In the genomic region with DNA sequence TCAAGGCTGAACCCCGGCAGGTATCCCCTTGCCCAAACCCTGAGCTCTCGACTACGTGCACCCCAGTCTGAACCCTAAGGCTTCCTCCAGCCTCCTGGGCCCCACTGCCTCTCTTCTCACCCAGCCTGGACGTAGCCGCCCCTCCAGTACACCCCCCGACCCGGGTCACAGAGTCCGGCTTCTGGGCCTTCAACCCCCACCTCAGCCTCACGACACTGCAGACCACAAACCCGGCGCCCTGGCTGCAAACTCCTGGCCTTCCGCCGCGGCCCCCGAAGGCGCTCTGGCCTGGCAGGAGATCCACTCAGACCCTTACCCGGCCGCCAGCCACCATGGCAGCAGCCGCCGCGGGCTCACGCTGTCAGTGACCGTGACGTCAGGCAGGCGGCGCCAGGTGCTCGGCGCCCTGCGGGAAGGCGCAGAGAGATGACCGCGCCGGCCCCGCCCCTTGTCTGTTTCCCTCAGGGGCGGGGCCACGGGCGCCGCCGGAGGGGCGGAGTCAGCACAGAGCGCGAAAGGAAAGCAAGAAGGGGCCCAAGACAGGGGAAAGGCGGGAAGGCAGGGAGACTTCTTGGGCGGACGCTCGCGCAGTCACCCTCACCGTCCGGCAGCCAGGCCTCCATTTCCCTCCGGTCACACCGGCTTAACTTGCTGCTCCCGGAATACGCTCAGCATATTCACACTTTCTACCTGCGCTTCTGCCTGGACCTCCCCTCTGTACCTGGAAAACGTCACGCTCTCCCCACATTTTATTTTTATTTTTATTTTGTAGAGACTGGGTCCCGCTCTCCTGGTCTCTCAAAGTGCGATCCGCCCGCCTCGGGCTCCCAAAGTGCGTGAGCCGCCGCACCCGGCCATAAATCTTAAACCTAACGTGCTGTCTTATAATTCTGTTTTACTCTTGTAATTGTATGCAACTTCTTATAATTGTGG, we compare ENCODE assay signal across 8 cellular contexts. TPM values are rescaled to one million over a fixed set of nuclear protein-coding genes. Genes with fewer than 3 reads are reported as not detected.
DNase-seq lines count a peak whose midpoint lies in the region; ATAC-seq and TF ChIP-seq lines count a peak whose summit lies in the region.

A gene with protein sequence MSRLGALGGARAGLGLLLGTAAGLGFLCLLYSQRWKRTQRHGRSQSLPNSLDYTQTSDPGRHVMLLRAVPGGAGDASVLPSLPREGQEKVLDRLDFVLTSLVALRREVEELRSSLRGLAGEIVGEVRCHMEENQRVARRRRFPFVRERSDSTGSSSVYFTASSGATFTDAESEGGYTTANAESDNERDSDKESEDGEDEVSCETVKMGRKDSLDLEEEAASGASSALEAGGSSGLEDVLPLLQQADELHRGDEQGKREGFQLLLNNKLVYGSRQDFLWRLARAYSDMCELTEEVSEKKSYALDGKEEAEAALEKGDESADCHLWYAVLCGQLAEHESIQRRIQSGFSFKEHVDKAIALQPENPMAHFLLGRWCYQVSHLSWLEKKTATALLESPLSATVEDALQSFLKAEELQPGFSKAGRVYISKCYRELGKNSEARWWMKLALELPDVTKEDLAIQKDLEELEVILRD (minus strand): TSS at position 372 of the 933 bp plus-strand sequence. CDS start 471 bp downstream, outside the sequence.

- intact Hi-C loops in CD4-positive, alpha-beta T cell (cut with DNase I, micrococcal nuclease): loop anchor here (1.0 to 10.0 kb wide), 6 partner anchors 52 to 530 kb away; partner anchors contain the start of genes CCDC32 (in 2 of the 2), DNAJC17 (in 2 of the 2), RAD51 (in 2 of the 2) and ZFYVE19 (in 2 of the 2)

- no peaks in the 10 kb centered on the region for H3K27me3 Mint-ChIP-seq in CD4-positive, alpha-beta T cell
- no peaks in the 10 kb centered on the region for H3K27me3 Mint-ChIP-seq in activated CD8-positive, alpha-beta T cell treated with anti-CD3 and anti-CD28 coated beads, Interleukin-2, amount 10 ng/mL, durations not matched to agents 7 days and 5 days (ENCODE audit: low read depth)

- H3K4me1 ChIP-seq in lung (ENCODE audit: control insufficient read depth in 2 of 2, insufficient read depth in 2 of 2, low read length in 2 of 2): peaks cover 0 to 3% of the 10 kb centered on the region in 2 donors

- peak within 1 kb of the TSS; percentile 98 for H3K27ac Mint-ChIP-seq in CD4-positive, alpha-beta T cell
- peak within 1 kb of the TSS; percentile 99 for H3K27ac Mint-ChIP-seq in activated CD8-positive, alpha-beta T cell treated with anti-CD3 and anti-CD28 coated beads, Interleukin-2, amount 10 ng/mL, durations not matched to agents 7 days and 5 days

- H3K27ac ChIP-seq in CD4-positive, alpha-beta T cell (ENCODE audit: low read depth, low read length): peak within 1 kb of the TSS; percentile 65
- H3K27ac ChIP-seq in lung (ENCODE audit: low read depth in 1 of 2, low read length in 1 of 2): peak within 1 kb of the TSS; percentile 45 to 90

- no peaks in the 10 kb centered on the region for H3K27me3 ChIP-seq in CD4-positive, alpha-beta T cell (ENCODE audit: control insufficient read depth, insufficient read depth, low read length)
- H3K27me3 ChIP-seq in lung (ENCODE audit: control insufficient read depth, insufficient read depth): no peaks in the 10 kb centered on the region

- 1% methylated on average over 66 of the region's 66 CpGs for WGBS in lung, 2 donors

- peak within 1 kb of the TSS; percentile 98 for H3K4me3 Mint-ChIP-seq in CD4-positive, alpha-beta T cell
- H3K4me3 Mint-ChIP-seq in activated CD8-positive, alpha-beta T cell treated with anti-CD3 and anti-CD28 coated beads, Interleukin-2, amount 10 ng/mL, durations not matched to agents 7 days and 5 days: peak within 1 kb of the TSS; percentile 91

- no peaks in the 10 kb centered on the region for H3K9me3 Mint-ChIP-seq in CD4-positive, alpha-beta T cell
- H3K9me3 Mint-ChIP-seq in activated CD8-positive, alpha-beta T cell treated with anti-CD3 and anti-CD28 coated beads, Interleukin-2, amount 10 ng/mL, durations not matched to agents 7 days and 5 days (ENCODE audit: insufficient read depth): no peaks in the 10 kb centered on the region

- no peaks in the 10 kb centered on the region for H3K9me3 ChIP-seq in CD4-positive, alpha-beta T cell (ENCODE audit: control insufficient read depth, low read length)
- no peaks in the 10 kb centered on the region for H3K9me3 ChIP-seq in lung (ENCODE audit: control insufficient read depth in 2 of 2, insufficient read depth in 1 of 2, low read length in 1 of 2)

- peak; percentile 95 for ATAC-seq in CD4-positive, alpha-beta T cell (ENCODE audit: poor library complexity)
- ATAC-seq in GM19455 (IDR thresholded peaks at IDR 0.05; ENCODE audit: unreplicated experiment): peak; percentile 78
- ATAC-seq in activated CD8-positive, alpha-beta T cell treated with anti-CD3 and anti-CD28 coated beads, Interleukin-2, amount 10 ng/mL, durations not matched to agents 7 days and 5 days: peak; percentile 85
- peak; percentile 99 for ATAC-seq in lung (ENCODE audit: insufficient read depth, low FRiP score)

- H3K36me3 ChIP-seq in lung (ENCODE audit: control insufficient read depth in 2 of 2, insufficient read depth in 2 of 2, low read length in 2 of 2): peaks cover 7 to 16% of the 10 kb centered on the region in 2 donors

- POLR2A ChIA-PET in CD4-positive, alpha-beta T cell (lab: Charles Lee): interaction anchor here (1.0 to 1.2 kb wide), 3 partner anchors 14 to 314 kb away, joined by 3 to 5 read pairs (median 3); partner anchors contain the start of gene C15orf62
- POLR2A ChIA-PET in activated CD8-positive, alpha-beta T cell treated with anti-CD3 and anti-CD28 coated beads, Interleukin-2, amount 10 ng/mL, durations not matched to agents 7 days and 5 days (lab: Charles Lee): interaction anchor here (0.6 to 1.3 kb wide), 3 partner anchors 10 to 146 kb away, joined by 3 to 5 read pairs (median 3); no protein-coding TSS in a partner anchor

- peak; percentile 86 to 95 (median 91) for DNase-seq in CD4-positive, alpha-beta T cell
- peak; percentile 86 for DNase-seq in HPDE6-E6E7 (ENCODE audit: extremely low spot score)
- peak; percentile 55 for DNase-seq in NK-92 (lab: John Stamatoyannopoulos, UW; ENCODE audit: unreplicated experiment)
- DNase-seq in activated CD8-positive, alpha-beta T cell treated with anti-CD3 and anti-CD28 coated beads, Interleukin-2, amount 10 ng/mL, durations not matched to agents 7 days and 5 days: peak; percentile 96
- DNase-seq in ecto neural progenitor cell (ENCODE audit: low spot score): peak; percentile 96
- peak; percentile 91 for DNase-seq in lung (ENCODE audit: low spot score)
- DNase-seq in stimulated activated CD4-positive, alpha-beta T cell treated with anti-CD3 and anti-CD28 coated beads, TNF-alpha, amount 100 ng/mL, for 4 hours (ENCODE audit: low read depth in 3 of 3): peak; percentile 86 to 93 (median 86)

- H3K36me3 Mint-ChIP-seq in CD4-positive, alpha-beta T cell (ENCODE audit: low read depth): peaks cover 33% of the 10 kb centered on the region
- H3K36me3 Mint-ChIP-seq in activated CD8-positive, alpha-beta T cell treated with anti-CD3 and anti-CD28 coated beads, Interleukin-2, amount 10 ng/mL, durations not matched to agents 7 days and 5 days (ENCODE audit: low read depth): peaks cover 31% of the 10 kb centered on the region

- H3K4me3 ChIP-seq in lung: peak within 1 kb of the TSS; percentile 96

- peaks cover 30% of the 10 kb centered on the region for H3K4me1 Mint-ChIP-seq in CD4-positive, alpha-beta T cell (ENCODE audit: low read depth)
- peaks cover 38% of the 10 kb centered on the region for H3K4me1 Mint-ChIP-seq in activated CD8-positive, alpha-beta T cell treated with anti-CD3 and anti-CD28 coated beads, Interleukin-2, amount 10 ng/mL, durations not matched to agents 7 days and 5 days (ENCODE audit: low read depth)

- CTCF ChIA-PET in CD4-positive, alpha-beta T cell (lab: Charles Lee): interaction anchor here (1.2 to 1.5 kb wide), 3 partner anchors 11 to 28 kb away, joined by 3 to 5 read pairs (median 3); partner anchors contain the start of gene C15orf62
- CTCF ChIA-PET in activated CD8-positive, alpha-beta T cell treated with anti-CD3 and anti-CD28 coated beads, Interleukin-2, amount 10 ng/mL, durations not matched to agents 7 days and 5 days (lab: Charles Lee): no interaction called here

- no peak for TF ChIP-seq CTCF in CD4-positive, alpha-beta T cell (IDR thresholded peaks at IDR 0.05)
- TF ChIP-seq CTCF in lung (IDR thresholded peaks at IDR 0.05; ENCODE audit: control extremely low read depth, extremely low read depth): peak; percentile 8

RNA-seq across cellular contexts. Expression of the gene that starts here (rescaled TPM):
- 10 to 100 TPM; 29.1 to 30.3 TPM for total RNA-seq in CD4-positive, alpha-beta T cell
- 10 to 100 TPM; 34.0 to 35.1 TPM for total RNA-seq in activated CD8-positive, alpha-beta T cell treated with anti-CD3 and anti-CD28 coated beads, Interleukin-2, amount 10 ng/mL, durations not matched to agents 7 days and 5 days
- 10 to 100 TPM; 20.9 to 94.4 TPM for total RNA-seq in lung
- 10 to 100 TPM; 34.1 to 52.1 TPM for polyA plus RNA-seq in lung

Comparison
In these comparisons a context has a peak if more than half of its experiments do, and no peak if none do; other contexts are left out.
1. Peak in every context shown above with its lines: DNase-seq, ATAC-seq, H3K4me3 ChIP-seq and H3K27ac ChIP-seq.